Comparison of ENCODE assay signal across 8 cellular contexts in genomic region chr1:36703526-36704208, GRCh38.
DNase-seq lines count a peak whose midpoint lies in the region; ATAC-seq, FAIRE-seq and TF ChIP-seq lines count a peak whose summit lies in the region.

No MANE protein-coding gene starts in this region.

- peak; percentile 49 for TF ChIP-seq CTCF in CD8-positive, alpha-beta T cell (IDR thresholded peaks at IDR 0.05)
- TF ChIP-seq CTCF in HFF-Myc (IDR thresholded peaks at IDR 0.05; ENCODE audit: low read depth, low read length, missing control alignments) (peak; percentile 85), HepG2 (CRISPR knock-in tag; IDR thresholded peaks at IDR 0.05) (peak; percentile 94)

- H3K4me1 Mint-ChIP-seq in CD8-positive, alpha-beta T cell (ENCODE audit: low read depth), result no peaks in the 10 kb centered on the region
- no peaks in the 10 kb centered on the region for H3K4me1 Mint-ChIP-seq in activated CD4-positive, alpha-beta T cell treated with anti-CD3 and anti-CD28 coated beads for 36 hours

- no peaks in the 10 kb centered on the region for H3K9me3 ChIP-seq in CD8-positive, alpha-beta T cell (ENCODE audit: low read length)
- no peaks in the 10 kb centered on the region for H3K9me3 ChIP-seq in HepG2 (ENCODE audit: low read length)

- no peak overlapping the region for H3K4me3 Mint-ChIP-seq in CD8-positive, alpha-beta T cell
- no peak overlapping the region for H3K4me3 Mint-ChIP-seq in activated CD4-positive, alpha-beta T cell treated with anti-CD3 and anti-CD28 coated beads for 36 hours

- H3K27ac ChIP-seq in CD8-positive, alpha-beta T cell (ENCODE audit: low read depth, low read length), result no peak overlapping the region
- H3K27ac ChIP-seq in cingulate gyrus (ENCODE audit: low read depth, low read length) (peak overlapping the region; percentile 47), HepG2 (ENCODE audit: extremely low read length, insufficient read depth, low read length) (no peak overlapping the region)

- H4K20me1 ChIP-seq in HepG2 (ENCODE audit: insufficient read depth, low read length), result no peaks in the 10 kb centered on the region

- WGBS in HepG2 (ENCODE audit: low lambda C conversion rate), result 16% methylated on average over 14 of the region's 19 CpGs

- TF ChIP-seq EP300 in HepG2 (IDR thresholded peaks at IDR 0.05; ENCODE audit: low read depth in 2 of 2, low read length in 2 of 2), result no peak
- no peak for TF ChIP-seq EP300 in HepG2 (CRISPR knock-in tag; IDR thresholded peaks at IDR 0.05; ENCODE audit: borderline replicate concordance)

- POLR2A ChIA-PET in CD8-positive, alpha-beta T cell (lab: Charles Lee), result no interaction called here
- POLR2A ChIA-PET in activated CD4-positive, alpha-beta T cell treated with anti-CD3 and anti-CD28 coated beads for 36 hours (lab: Charles Lee), result no interaction called here
- POLR2A ChIA-PET in HepG2 (lab: Yijun Ruan, JAX), result no interaction called here

- H3K36me3 ChIP-seq in CD8-positive, alpha-beta T cell (ENCODE audit: insufficient read depth, low read length), result no peaks in the 10 kb centered on the region
- H3K36me3 ChIP-seq in HepG2 (replicated peaks in 1 of 2; ENCODE audit: control insufficient read depth in 1 of 2, insufficient read depth in 2 of 2, low read length in 2 of 2), result no peaks in the 10 kb centered on the region

- no peak overlapping the region for H3K27ac Mint-ChIP-seq in CD8-positive, alpha-beta T cell
- no peak overlapping the region for H3K27ac Mint-ChIP-seq in activated CD4-positive, alpha-beta T cell treated with anti-CD3 and anti-CD28 coated beads for 36 hours

- H2AFZ ChIP-seq in HepG2 (ENCODE audit: low read length), result no peak overlapping the region

- DNase-seq in CD8-positive, alpha-beta T cell, result peak in 6 of 7 experiments; percentile 14 to 57 (median 29)
- peak; percentile 21 for DNase-seq in HFF-Myc (ENCODE audit: extremely low read depth, low read depth)
- DNase-seq in NCI-H446 (lab: John Stamatoyannopoulos, UW), result peak; percentile 92 to 93
- peak; percentile 86 for DNase-seq in activated CD4-positive, alpha-beta T cell treated with anti-CD3 and anti-CD28 coated beads for 36 hours
- DNase-seq in HepG2 (ENCODE audit: low spot score), result peak; percentile 57
- DNase-seq in stimulated activated CD4-positive, alpha-beta T cell treated with anti-CD3 and anti-CD28 coated beads, Interleukin-4, amount 100 ng/mL, for 48 hours (ENCODE audit: low read depth in 2 of 2), result peak; percentile 56 to 78
- DNase-seq in mesenteric fat pad (ENCODE audit: low spot score), result no peak

- no peak for ATAC-seq in CD8-positive, alpha-beta T cell
- ATAC-seq in activated CD4-positive, alpha-beta T cell treated with anti-CD3 and anti-CD28 coated beads for 36 hours, result peak; percentile 88
- ATAC-seq in HepG2, result peak; percentile 95

- H3K4me3 ChIP-seq in CD8-positive, alpha-beta T cell (ENCODE audit: low read depth, low read length), result no peak overlapping the region
- no peak overlapping the region for H3K4me3 ChIP-seq in HFF-Myc (replicated peaks; ENCODE audit: low read depth, low read length)
- H3K4me3 ChIP-seq in HepG2 (replicated peaks in 1 of 3; ENCODE audit: insufficient read depth in 1 of 3, low read depth in 2 of 3, low read length in 3 of 3), result no peak overlapping the region

- H3K4me1 ChIP-seq in CD8-positive, alpha-beta T cell (ENCODE audit: insufficient read depth, low read length), result no peaks in the 10 kb centered on the region
- H3K4me1 ChIP-seq in HepG2 (ENCODE audit: insufficient read depth, low read length), result no peaks in the 10 kb centered on the region

- H3K27me3 ChIP-seq in CD8-positive, alpha-beta T cell (ENCODE audit: insufficient read depth, low read length), result no peaks in the 10 kb centered on the region
- H3K27me3 ChIP-seq in HepG2 (ENCODE audit: control insufficient read depth in 1 of 2, insufficient read depth in 2 of 2, low read length in 2 of 2), result peaks cover 2 to 12% of the 10 kb centered on the region in 2 experiments; a peak in 3 of 5 replicates

- no peak for TF ChIP-seq POLR2A in HepG2 (IDR thresholded peaks at IDR 0.05; ENCODE audit: insufficient read depth in 1 of 2, low read depth in 2 of 2, low read length in 2 of 2)

- H3K4me2 ChIP-seq in HepG2 (ENCODE audit: low read depth, low read length), result no peak overlapping the region

- H3K79me2 ChIP-seq in HepG2 (ENCODE audit: insufficient read depth, low read length), result no peaks in the 10 kb centered on the region

- TF ChIP-seq RAD21 in HepG2 (CRISPR knock-in tag; IDR thresholded peaks at IDR 0.05), result peak; percentile 83

- no peaks in the 10 kb centered on the region for H3K36me3 Mint-ChIP-seq in CD8-positive, alpha-beta T cell
- no peaks in the 10 kb centered on the region for H3K36me3 Mint-ChIP-seq in activated CD4-positive, alpha-beta T cell treated with anti-CD3 and anti-CD28 coated beads for 36 hours (ENCODE audit: low read depth)

- H3K9ac ChIP-seq in HepG2 (ENCODE audit: insufficient read depth, low read depth, low read length), result no peak overlapping the region

- FAIRE-seq in HepG2 (lab: Jason Lieb, UNC), result peak; percentile 71

- peaks cover 32% of the 10 kb centered on the region for H3K27me3 Mint-ChIP-seq in CD8-positive, alpha-beta T cell (ENCODE audit: low read depth)
- H3K27me3 Mint-ChIP-seq in activated CD4-positive, alpha-beta T cell treated with anti-CD3 and anti-CD28 coated beads for 36 hours, result peaks cover 10% of the 10 kb centered on the region

- no TSS peak for BruUV-seq in HepG2 (replicated peaks; lab: Mats Ljungman, UMichigan)

- no peaks in the 10 kb centered on the region for H3K9me3 Mint-ChIP-seq in CD8-positive, alpha-beta T cell
- no peaks in the 10 kb centered on the region for H3K9me3 Mint-ChIP-seq in activated CD4-positive, alpha-beta T cell treated with anti-CD3 and anti-CD28 coated beads for 36 hours (ENCODE audit: low read depth)

- in situ Hi-C loops in HepG2 (cut with HindIII; ENCODE audit: extremely low pct_ligation_motif_present, low pct_unique_long_range_greater_than_20kb), result loop anchor here (25.0 kb wide), 2 partner anchors 334 to 734 kb away; partner anchors contain the start of gene GRIK3

- CTCF ChIA-PET in CD8-positive, alpha-beta T cell (lab: Charles Lee), result no interaction called here
- CTCF ChIA-PET in activated CD4-positive, alpha-beta T cell treated with anti-CD3 and anti-CD28 coated beads for 36 hours (lab: Charles Lee), result interaction anchor here (0.6 to 0.7 kb wide), 4 partner anchors 9 to 667 kb away, joined by 3 to 5 read pairs (median 3); no protein-coding TSS in a partner anchor
- CTCF ChIA-PET in HepG2 (lab: Yijun Ruan, JAX; ENCODE audit: low intra/inter-chr PET ratio, low total read pairs), result interaction anchor here (1.2 to 1.7 kb wide), 4 partner anchors 382 to 730 kb away, joined by 3 to 14 read pairs (median 9); no protein-coding TSS in a partner anchor

- intact Hi-C loops in CD8-positive, alpha-beta T cell (cut with DNase I, micrococcal nuclease), result loop anchor here in 1 of 2 experiments (10.0 kb wide), 1 partner anchor 731 kb away; no protein-coding TSS in a partner anchor
- intact Hi-C loops in activated CD4-positive, alpha-beta T cell treated with anti-CD3 and anti-CD28 coated beads for 36 hours (cut with DNase I, micrococcal nuclease), result loop anchor here (1.0 to 10.0 kb wide), 6 partner anchors 321 to 731 kb away; no protein-coding TSS in a partner anchor
- intact Hi-C loops in HepG2 (cut with micrococcal nuclease; ENCODE audit: unreplicated experiment), result no loop called here

TF ChIP-seq in HepG2, 621 proteins besides CTCF, POLR2A, EP300 and RAD21 (continues in another document):
- no peak for TF ChIP-seq HNF4A (CRISPR knock-in tag; IDR thresholded peaks at IDR 0.05)
- TF ChIP-seq ZNF788 (CRISPR knock-in tag; IDR thresholded peaks at IDR 0.05; ENCODE audit: borderline replicate concordance), result no peak
- TF ChIP-seq TOE1 (CRISPR knock-in tag; IDR thresholded peaks at IDR 0.05), result no peak
- TF ChIP-seq FOXC1 (CRISPR knock-in tag; IDR thresholded peaks at IDR 0.05; ENCODE audit: borderline replicate concordance), result no peak
- no peak for TF ChIP-seq GPBP1L1 (CRISPR knock-in tag; IDR thresholded peaks at IDR 0.05)
- TF ChIP-seq ZNF235 (CRISPR knock-in tag; IDR thresholded peaks at IDR 0.05; ENCODE audit: borderline replicate concordance), result no peak
- TF ChIP-seq SMARCE1 (IDR thresholded peaks at IDR 0.05; ENCODE audit: borderline replicate concordance), result no peak
- no peak for TF ChIP-seq SNAPC2 (CRISPR knock-in tag; IDR thresholded peaks at IDR 0.05)
- peak; percentile 23; the same call in 1 of the 2 replicates for TF ChIP-seq PATZ1 (CRISPR knock-in tag; IDR thresholded peaks at IDR 0.05)
- peak; percentile 88 for TF ChIP-seq XRCC5 (optimal IDR thresholded peaks at IDR 0.05; ENCODE audit: low read length)
- TF ChIP-seq ZFP90 (CRISPR knock-in tag; IDR thresholded peaks at IDR 0.05; ENCODE audit: borderline replicate concordance), result no peak
- TF ChIP-seq ZMYM4 (CRISPR knock-in tag; IDR thresholded peaks at IDR 0.05), result no peak
- no peak for TF ChIP-seq NRL (CRISPR knock-in tag; IDR thresholded peaks at IDR 0.05; ENCODE audit: borderline replicate concordance)
- TF ChIP-seq CAMTA2 (CRISPR knock-in tag; IDR thresholded peaks at IDR 0.05; ENCODE audit: borderline replicate concordance), result no peak
- no peak for TF ChIP-seq ZNF792 (CRISPR knock-in tag; IDR thresholded peaks at IDR 0.05)
